Comparison of ENCODE assay signal across 10 cellular contexts in the genomic region with DNA sequence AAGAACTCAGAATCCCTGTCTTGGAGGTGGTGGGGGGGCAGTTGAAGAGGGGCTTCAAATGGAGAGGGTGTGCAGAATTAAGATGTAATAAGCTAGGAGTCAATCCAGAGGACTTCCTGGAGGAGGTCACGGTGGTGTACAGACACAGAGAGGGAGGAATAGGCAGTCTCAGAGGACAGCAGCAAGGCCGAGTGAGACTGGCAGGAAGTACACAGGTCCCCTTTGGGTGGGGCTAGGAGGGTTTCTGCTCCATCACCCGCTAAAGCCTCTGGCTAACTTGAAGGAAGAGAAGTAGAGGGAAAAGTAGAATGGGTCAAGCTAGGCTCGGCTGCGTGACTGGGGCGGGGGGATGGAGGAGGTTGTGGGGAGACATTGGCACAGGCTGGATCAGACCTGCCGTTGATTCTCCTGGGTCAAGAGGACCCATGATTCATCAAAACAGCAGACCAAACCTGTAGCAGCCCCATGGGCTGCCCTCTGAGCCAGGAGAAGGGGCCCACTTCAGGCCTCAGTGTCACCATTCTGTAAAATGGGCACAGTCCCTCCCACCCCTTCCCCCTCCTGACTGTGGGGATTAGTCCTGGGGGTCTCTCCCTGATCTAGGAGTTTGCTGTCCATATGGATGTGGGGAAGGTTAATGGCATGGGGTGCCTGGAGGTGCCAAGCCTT. TPM values are rescaled to one million over a fixed set of nuclear protein-coding genes. Genes with fewer than 3 reads are reported as not detected.
DNase-seq lines count a peak whose midpoint lies in the region; ATAC-seq and TF ChIP-seq lines count a peak whose summit lies in the region.
"Had no signal": no experiment of that assay in that cellular context is flagged by ENCODE, and none has a peak within 500 bp of the region (broad histone marks: within the 10 kb centered on the region; RNA-seq: fewer than 3 reads in every experiment).

No MANE protein-coding gene starts in this region.

- intact Hi-C loops in Panc1 (cut with micrococcal nuclease; ENCODE audit: unreplicated experiment): no loop called here
- intact Hi-C loops in esophagus squamous epithelium (cut with DNase I): no loop called here
- intact Hi-C loops in stomach (cut with DNase I; ENCODE audit: low total_unique reads): no loop called here

- DNase-seq in Panc1 (ENCODE audit: low read depth, low spot score): no peak
- DNase-seq in esophagus squamous epithelium (lab: John Stamatoyannopoulos, UW): no peak
- no peak for DNase-seq in stomach
- DNase-seq in inferior parietal cortex (ENCODE audit: extremely low spot score): no peak
- DNase-seq in NCI-H446 treated with DMSO at 0.1 percent for 48 hours (lab: John Stamatoyannopoulos, UW): no peak
- no peak for DNase-seq in nucleus accumbens (lab: John Stamatoyannopoulos, UW)
- DNase-seq: effector memory CD4-positive, alpha-beta T cell had no signal

- TF ChIP-seq POLR2A in GM19099 (IDR thresholded peaks at IDR 0.05; ENCODE audit: extremely low read depth, insufficient read length, low read depth): peak; percentile 4
- TF ChIP-seq POLR2A in esophagus squamous epithelium (IDR thresholded peaks at IDR 0.05): no peak
- no peak for TF ChIP-seq POLR2A in stomach (IDR thresholded peaks at IDR 0.05)

- H3K27me3 ChIP-seq in Panc1 (ENCODE audit: control insufficient read depth, insufficient read depth, low read length) (no peaks in the 10 kb centered on the region), esophagus squamous epithelium (peaks cover 0 to 75% (median 0%) of the 10 kb centered on the region in 4 donors), stomach (peaks cover 0 to 3% (median 0%) of the 10 kb centered on the region in 3 donors)

- CTCF ChIA-PET in Panc1 (lab: Charles Lee): no interaction called here

- H3K4me3 ChIP-seq in Panc1 (ENCODE audit: low read depth in 2 of 2, low read length in 2 of 2) (no peak overlapping the region), esophagus squamous epithelium (no peak overlapping the region), stomach (no peak overlapping the region)

- BruUV-seq in Panc1 (replicated peaks; lab: Mats Ljungman, UMichigan): no TSS peak

- in situ Hi-C loops in Panc1 (cut with HindIII; ENCODE audit: low pct_unique_long_range_greater_than_20kb, low sequenced_read_pairs): no loop called here

- TF ChIP-seq CTCF in Panc1 (IDR thresholded peaks at IDR 0.05): no peak
- no peak for TF ChIP-seq CTCF in esophagus squamous epithelium (IDR thresholded peaks at IDR 0.05)
- no peak for TF ChIP-seq CTCF in stomach (IDR thresholded peaks at IDR 0.05)

- H3K9me3 ChIP-seq in Panc1 (ENCODE audit: control insufficient read depth, insufficient read depth, low read depth, low read length) (no peaks in the 10 kb centered on the region), esophagus squamous epithelium (no peaks in the 10 kb centered on the region), stomach (no peaks in the 10 kb centered on the region)
- H3K9me3 ChIP-seq: neutrophil had no signal

- no peaks in the 10 kb centered on the region for H3K36me3 ChIP-seq in Panc1 (ENCODE audit: control insufficient read depth, insufficient read depth, low read length)
- H3K36me3 ChIP-seq in esophagus squamous epithelium: no peaks in the 10 kb centered on the region
- peaks cover 0 to 19% (median 4%) of the 10 kb centered on the region in 4 donors for H3K36me3 ChIP-seq in stomach
- H3K36me3 ChIP-seq: neutrophil had no signal

- H3K4me1 ChIP-seq in Panc1 (ENCODE audit: control insufficient read depth, insufficient read depth, low read length) (peaks cover 33% of the 10 kb centered on the region), esophagus squamous epithelium (peaks cover 55 to 81% (median 72%) of the 10 kb centered on the region in 3 donors), stomach (peaks cover 31 to 77% (median 56%) of the 10 kb centered on the region in 4 donors)

- WGBS in esophagus squamous epithelium, 2 donors: 38 to 45% methylated on average over 7 of the region's 7 CpGs
- 68 to 75% (median 73%) methylated on average over 7 of the region's 7 CpGs for WGBS in stomach, 5 donors

- TF ChIP-seq EP300 in stomach (IDR thresholded peaks at IDR 0.05): no peak

- ATAC-seq in Panc1: no peak

- POLR2A ChIA-PET in Panc1 (lab: Charles Lee): no interaction called here

- peak overlapping the region; percentile 74 for H3K27ac ChIP-seq in Panc1 (ENCODE audit: low read length)
- peak overlapping the region; percentile 38 to 92 (median 86) for H3K27ac ChIP-seq in esophagus squamous epithelium
- peak overlapping the region; percentile 23 to 94 (median 79) for H3K27ac ChIP-seq in stomach
- H3K27ac ChIP-seq: neutrophil, VCaP had no signal

RNA-seq across cellular contexts. Expression of gene CSPG4, which starts 16.9 kb away (rescaled TPM):
- 17.5 TPM for total RNA-seq in Panc1 (2021; ENCODE audit: unreplicated experiment)
- polyA plus RNA-seq in Panc1 (2012; ENCODE audit: insufficient read length): 15.5 TPM
- 10 to 100 TPM in 1 of 4 donors, 1 to 10 TPM in 3; 2.9 to 13.4 (median 4.2) TPM for total RNA-seq in esophagus squamous epithelium
- 10 to 100 TPM; 15.1 to 44.6 (median 28.1) TPM for total RNA-seq in stomach
- 10 to 100 TPM in 1 of 3 donors, 1 to 10 TPM in 2; 1.8 to 15.5 (median 3.1) TPM for polyA plus RNA-seq in stomach

RNA-seq across cellular contexts. Expression of gene SNX33, which starts 48.1 kb away (rescaled TPM):
- total RNA-seq in Panc1 (2021; ENCODE audit: unreplicated experiment) (17.0 TPM), esophagus squamous epithelium (10 to 100 TPM; 20.3 to 36.4 (median 25.9) TPM), stomach (10 to 100 TPM; 12.5 to 36.8 (median 23.9) TPM)
- polyA plus RNA-seq in Panc1 (2012; ENCODE audit: insufficient read length): 19.5 TPM
- 10 to 100 TPM; 11.0 to 15.6 (median 11.6) TPM for polyA plus RNA-seq in stomach

RNA-seq across cellular contexts. Expression of gene IMP3, which starts 55.7 kb away (rescaled TPM):
- total RNA-seq in Panc1 (2021; ENCODE audit: unreplicated experiment) (56.0 TPM), esophagus squamous epithelium (100 to 1,000 TPM; 129 to 173 (median 140) TPM), stomach (100 to 1,000 TPM in 2 of 5 donors, 10 to 100 TPM in 2, 1 to 10 TPM in 1; 3.5 to 137 (median 39.8) TPM)
- 58.5 TPM for polyA plus RNA-seq in Panc1 (2012; ENCODE audit: insufficient read length)
- polyA plus RNA-seq in stomach: 10 to 100 TPM; 67.4 to 98.7 (median 80.7) TPM
